In the genomic region with DNA sequence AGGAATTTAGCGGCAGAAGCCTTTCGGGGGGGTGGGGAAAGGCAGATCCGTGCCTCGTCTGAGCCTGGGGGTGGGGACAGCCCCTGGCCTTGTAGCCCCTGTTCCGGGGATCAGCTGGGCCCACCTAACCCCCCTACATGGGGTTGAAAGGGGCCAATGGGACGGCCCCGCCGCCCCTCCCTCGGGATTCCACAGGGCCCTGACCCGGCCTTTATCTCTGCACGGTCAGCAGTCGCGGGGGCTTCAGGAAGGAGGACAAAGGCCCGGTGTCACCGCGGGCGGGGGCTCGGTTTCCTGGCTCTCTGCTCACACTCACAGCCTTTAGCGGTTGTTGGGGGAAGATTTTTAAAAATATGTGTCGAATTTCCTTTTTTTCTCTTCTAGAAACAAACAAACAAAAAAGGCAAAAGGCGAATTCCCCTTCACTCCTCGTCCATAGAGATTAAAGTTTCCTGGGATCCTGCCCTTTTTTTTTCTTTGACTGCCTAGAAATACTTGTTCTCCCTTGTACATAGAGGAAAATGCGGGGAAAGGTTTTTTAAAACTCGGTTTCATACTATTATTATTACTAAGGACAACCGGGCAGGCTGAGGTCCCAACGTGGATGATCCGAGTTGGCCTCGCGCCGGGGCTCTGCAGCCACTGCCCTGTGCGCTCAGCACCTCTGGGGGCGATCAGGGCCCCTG, we compare ENCODE assay signal across 1 cellular context.
TF ChIP-seq lines count a peak whose summit lies in the region.

No MANE protein-coding gene starts in this region.

TF ChIP-seq in H1, 55 proteins besides CTCF, POLR2A, EP300 and RAD21:
- no peak for TF ChIP-seq CREB1 (IDR thresholded peaks at IDR 0.05)
- TF ChIP-seq JUND (IDR thresholded peaks at IDR 0.05; ENCODE audit: low read length): no peak
- no peak for TF ChIP-seq GTF2F1 (IDR thresholded peaks at IDR 0.05; ENCODE audit: borderline replicate concordance, low read depth, low read length)
TF ChIP-seq in H1: peak in this region for 0.
